28 cellular contexts compared by ENCODE assay signal in genomic region chr18:49953416-49953815, GRCh38.
DNase-seq lines count a peak whose midpoint lies in the region; ATAC-seq, FAIRE-seq and TF ChIP-seq lines count a peak whose summit lies in the region.
"Had no signal": no experiment of that assay in that cellular context is flagged by ENCODE, and none has a peak within 500 bp of the region (broad histone marks: within the 10 kb centered on the region; RNA-seq: fewer than 3 reads in every experiment).

No MANE protein-coding gene starts in this region.

- peak; percentile 13 for FAIRE-seq in bronchial epithelial cell (lab: Jason Lieb, UNC)
- FAIRE-seq: A204.1, GM12878, GM12892, GM18507 had no signal

- no peaks in the 10 kb centered on the region for H3K36me3 ChIP-seq in bronchial epithelial cell (ENCODE audit: control insufficient read depth, insufficient read depth, low read length)
- H3K36me3 ChIP-seq: BE2C, BLaER1 had no signal

- DNase-seq in LoVo (ENCODE audit: low spot score) (peak; percentile 32), bronchial epithelial cell (ENCODE audit: low read depth) (no peak), left colon (no peak), retina (no peak), NCI-H526 treated with DMSO at 0.1 percent for 48 hours (lab: John Stamatoyannopoulos, UW) (no peak), germinal center (ENCODE audit: low spot score) (no peak), NCI-H2196 treated with DMSO at 0.1 percent for 48 hours (lab: John Stamatoyannopoulos, UW; ENCODE audit: unreplicated experiment) (no peak)
- no peak for DNase-seq in stimulated activated naive CD8-positive, alpha-beta T cell treated with anti-CD3 and anti-CD28 coated beads, Interleukin-15, Interleukin-2, amounts not matched to agents 100 U/mL and 50 U/mL, for 24 hours
- DNase-seq: 8988T; ACHN; BE2C; C1 segment of cervical spinal cord; CD4-positive, alpha-beta memory T cell; CD4-positive, CD25-positive, alpha-beta regulatory T cell; CD8-positive, alpha-beta memory T cell; COR-L47; DMS 273 treated with DMSO at 0.1 percent for 48 hours; DMS153; DMS53; DMS79; DND-41; EL; GDM1 had no signal

- intact Hi-C loops in left colon (cut with DNase I, micrococcal nuclease): no loop called here

- TF ChIP-seq CTCF in bronchial epithelial cell (IDR thresholded peaks at IDR 0.05; ENCODE audit: insufficient read depth, low read length, severe bottlenecking): no peak

- H3K27me3 ChIP-seq in bronchial epithelial cell (ENCODE audit: control insufficient read depth, insufficient read depth, low read length): no peaks in the 10 kb centered on the region
- H3K27me3 ChIP-seq: BE2C, BLaER1 had no signal

- peak; percentile 75 for ATAC-seq in left colon
- peak; percentile 29 for ATAC-seq in stimulated activated naive CD8-positive, alpha-beta T cell treated with anti-CD3 and anti-CD28 coated beads, Interleukin-15, Interleukin-2, amounts not matched to agents 100 U/mL and 50 U/mL, for 24 hours
- ATAC-seq: GM12878 had no signal

- no peak overlapping the region for H3K4me3 ChIP-seq in bronchial epithelial cell (ENCODE audit: low read depth, low read length)
- H3K4me3 ChIP-seq: BLaER1, GM12878 had no signal
